Comparison of ENCODE assay signal across 21 cellular contexts in the genomic region with DNA sequence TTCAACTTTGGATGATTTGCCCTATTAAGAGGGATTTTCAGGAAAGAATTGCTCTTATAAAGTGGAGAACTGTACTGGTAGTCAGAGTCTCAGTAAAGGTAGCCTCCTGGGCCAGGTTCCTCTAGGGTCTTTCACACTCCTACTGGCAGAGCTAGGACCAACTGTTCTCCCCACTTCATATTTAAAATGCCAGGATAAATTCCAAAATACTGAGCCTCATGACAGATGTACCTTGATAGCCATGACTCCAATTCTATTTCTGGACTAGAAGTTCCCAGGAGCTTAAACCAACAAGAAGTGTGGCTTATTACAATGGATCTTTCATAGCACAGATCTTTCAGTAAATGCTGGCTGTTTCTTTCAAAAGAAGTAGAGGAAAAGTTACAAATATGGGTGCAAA.
"Had no signal": no experiment of that assay in that cellular context is flagged by ENCODE, and none has a peak within 500 bp of the region (broad histone marks: within the 10 kb centered on the region; RNA-seq: fewer than 3 reads in every experiment).

No MANE protein-coding gene starts in this region.

- H3K9me3 ChIP-seq: suprapubic skin, transverse colon, uterus had no signal

- H3K4me3 Mint-ChIP-seq: activated CD4-positive, alpha-beta memory T cell treated with anti-CD3 and anti-CD28 coated beads for 36 hours; activated naive CD8-positive, alpha-beta T cell; brain; immature natural killer cell; nephron progenitor cell; stimulated activated naive CD8-positive, alpha-beta T cell treated with anti-CD3 and anti-CD28 coated beads, Interleukin-15, amount 100 ng/mL, for 72 hours; T-helper 2 cell treated with Interferon-gamma antibody and Interleukin-4, amounts not matched to agents 5 μg/mL and 100 μg/mL, for 36 hours had no signal

- ATAC-seq: esophagus mucosa; gastroesophageal sphincter; stimulated activated naive CD8-positive, alpha-beta T cell treated with anti-CD3 and anti-CD28 coated beads, Interleukin-15, amount 100 ng/mL, for 72 hours had no signal

- H3K27ac Mint-ChIP-seq: activated CD4-positive, alpha-beta memory T cell treated with anti-CD3 and anti-CD28 coated beads for 36 hours; activated naive CD8-positive, alpha-beta T cell; brain; immature natural killer cell; nephron progenitor cell; stimulated activated naive CD8-positive, alpha-beta T cell treated with anti-CD3 and anti-CD28 coated beads, Interleukin-15, amount 100 ng/mL, for 72 hours; T-helper 2 cell treated with Interferon-gamma antibody and Interleukin-4, amounts not matched to agents 5 μg/mL and 100 μg/mL, for 36 hours had no signal

- H3K36me3 ChIP-seq: gastroesophageal sphincter, suprapubic skin, transverse colon, uterus had no signal

- H3K4me1 Mint-ChIP-seq: immature natural killer cell; stimulated activated naive CD8-positive, alpha-beta T cell treated with anti-CD3 and anti-CD28 coated beads, Interleukin-15, amount 100 ng/mL, for 72 hours had no signal

- H3K4me3 ChIP-seq: gastroesophageal sphincter, skin epidermis, suprapubic skin, transverse colon, uterus had no signal

- H3K27ac ChIP-seq: gastroesophageal sphincter, skin epidermis, suprapubic skin, transverse colon, uterus had no signal

- H3K27me3 ChIP-seq: gastroesophageal sphincter, suprapubic skin, uterus had no signal

- H3K9me3 Mint-ChIP-seq: activated CD4-positive, alpha-beta memory T cell treated with anti-CD3 and anti-CD28 coated beads for 36 hours; immature natural killer cell; stimulated activated naive CD8-positive, alpha-beta T cell treated with anti-CD3 and anti-CD28 coated beads, Interleukin-15, amount 100 ng/mL, for 72 hours; T-helper 2 cell treated with Interferon-gamma antibody and Interleukin-4, amounts not matched to agents 5 μg/mL and 100 μg/mL, for 36 hours had no signal

- H3K4me1 ChIP-seq: gastroesophageal sphincter, suprapubic skin, transverse colon, uterus had no signal

- DNase-seq: activated CD4-positive, alpha-beta memory T cell treated with anti-CD3 and anti-CD28 coated beads for 36 hours; amniotic stem cell; central memory CD4-positive, alpha-beta T cell; cortex of kidney; immature natural killer cell; kidney glomerular epithelial cell; mesenchymal stem cell; nephron progenitor cell; occipital lobe; stimulated activated CD4-positive, alpha-beta T cell treated with anti-CD3 and anti-CD28 coated beads, Interleukin-15, amount 100 ng/mL, for 24 hours; stimulated activated CD4-positive, alpha-beta T cell treated with anti-CD3 and anti-CD28 coated beads, Interleukin-2, amount 100 ng/mL, for 48 hours; stimulated activated naive CD8-positive, alpha-beta T cell treated with anti-CD3 and anti-CD28 coated beads, Interleukin-15, amount 100 ng/mL, for 72 hours; transverse colon; uterus had no signal

- H3K27me3 Mint-ChIP-seq: brain; stimulated activated naive CD8-positive, alpha-beta T cell treated with anti-CD3 and anti-CD28 coated beads, Interleukin-15, amount 100 ng/mL, for 72 hours had no signal

- H3K36me3 Mint-ChIP-seq: activated CD4-positive, alpha-beta memory T cell treated with anti-CD3 and anti-CD28 coated beads for 36 hours; activated naive CD8-positive, alpha-beta T cell; brain; immature natural killer cell had no signal
